20 cellular contexts compared by ENCODE assay signal in the genomic region with DNA sequence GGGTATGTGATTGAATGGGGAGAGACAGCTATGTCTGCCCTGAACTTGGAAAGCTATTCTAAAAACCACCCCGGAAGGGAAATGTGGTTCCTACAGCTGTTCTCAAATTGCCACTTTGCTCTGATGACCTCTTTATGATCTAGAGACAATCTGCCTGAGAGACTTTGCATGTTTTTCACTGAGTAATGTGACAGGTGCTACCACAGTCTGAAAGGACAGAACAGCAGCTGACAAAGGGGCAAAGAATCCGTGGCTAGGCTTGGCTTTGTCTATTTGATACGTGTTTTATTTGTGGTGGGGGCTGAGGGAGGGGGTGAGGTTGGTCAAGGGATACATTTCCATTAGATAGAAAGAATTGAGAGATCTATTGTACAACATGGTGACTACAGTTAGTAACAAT.
DNase-seq lines count a peak whose midpoint lies in the region; ATAC-seq and TF ChIP-seq lines count a peak whose summit lies in the region.
"Had no signal": no experiment of that assay in that cellular context is flagged by ENCODE, and none has a peak within 500 bp of the region (broad histone marks: within the 10 kb centered on the region; RNA-seq: fewer than 3 reads in every experiment).

No MANE protein-coding gene starts in this region.

- H3K36me3 ChIP-seq in endodermal cell (ENCODE audit: control insufficient read depth, insufficient read depth, low read length): no peaks in the 10 kb centered on the region
- H3K36me3 ChIP-seq: Peyer's patch, sigmoid colon, uterus had no signal

- no peaks in the 10 kb centered on the region for H3K9me3 Mint-ChIP-seq in endodermal cell
- H3K9me3 Mint-ChIP-seq: activated naive CD4-positive, alpha-beta T cell treated with anti-CD3 and anti-CD28 coated beads for 36 hours; CD4-positive, CD25-positive, alpha-beta regulatory T cell had no signal

- no peak overlapping the region for H3K4me3 Mint-ChIP-seq in endodermal cell
- H3K4me3 Mint-ChIP-seq: activated naive CD4-positive, alpha-beta T cell treated with anti-CD3 and anti-CD28 coated beads for 36 hours; CD4-positive, CD25-positive, alpha-beta regulatory T cell had no signal

- TF ChIP-seq CTCF in endodermal cell (conservative IDR thresholded peaks at IDR 0.05): no peak
- TF ChIP-seq CTCF in foreskin fibroblast (IDR thresholded peaks at IDR 0.05; ENCODE audit: low read depth, low read length): no peak

- H3K27ac Mint-ChIP-seq in endodermal cell: no peak overlapping the region
- H3K27ac Mint-ChIP-seq: activated naive CD4-positive, alpha-beta T cell treated with anti-CD3 and anti-CD28 coated beads for 36 hours; CD4-positive, CD25-positive, alpha-beta regulatory T cell had no signal

- peaks cover 2% of the 10 kb centered on the region for H3K27me3 Mint-ChIP-seq in endodermal cell (ENCODE audit: insufficient read depth)

- H3K4me1 Mint-ChIP-seq in endodermal cell: peaks cover 12% of the 10 kb centered on the region
- H3K4me1 Mint-ChIP-seq: CD4-positive, CD25-positive, alpha-beta regulatory T cell had no signal

- DNase-seq in DMS79 treated with DMSO at 0.1 percent for 48 hours (lab: John Stamatoyannopoulos, UW) (peak; percentile 51), NCI-H187 (lab: John Stamatoyannopoulos, UW) (peak; percentile 33 to 67), NCI-H748 (lab: John Stamatoyannopoulos, UW; ENCODE audit: unreplicated experiment) (peak; percentile 86), endodermal cell (no peak), T-helper 2 cell (no peak), left colon (no peak), foreskin fibroblast (no peak)
- DNase-seq in activated naive CD4-positive, alpha-beta T cell treated with anti-CD3 and anti-CD28 coated beads, Interleukin-2, amount 50 U/mL, for 16 hours: no peak
- DNase-seq: activated CD4-positive, alpha-beta T cell treated with anti-CD3 and anti-CD28 coated beads, Interleukin-2, amount 50 U/mL, for 4 hours; activated naive CD4-positive, alpha-beta T cell treated with anti-CD3 and anti-CD28 coated beads for 36 hours; body of pancreas; CD4-positive, CD25-positive, alpha-beta regulatory T cell; foreskin keratinocyte; mucosa of descending colon; NCI-H446; Peyer's patch; sigmoid colon; uterus had no signal

- no peaks in the 10 kb centered on the region for H3K9me3 ChIP-seq in endodermal cell (ENCODE audit: control insufficient read depth, low read length)
- H3K9me3 ChIP-seq: body of pancreas, mucosa of descending colon, Peyer's patch, sigmoid colon, uterus had no signal

- WGBS in endodermal cell (ENCODE audit: insufficient coverage in 1 of 2, insufficient read length in 1 of 2), 2 experiments: 73 to 87% methylated on average over 2 to 3 of the region's 3 CpGs

- no peak overlapping the region for H3K9ac ChIP-seq in endodermal cell (ENCODE audit: extremely low read depth, low read length, poor library complexity, severe bottlenecking)

- ATAC-seq in left colon: no peak
- ATAC-seq: body of pancreas, foreskin keratinocyte, GM12878, mucosa of descending colon had no signal

- H3K27ac ChIP-seq in endodermal cell (ENCODE audit: low read depth, low read length): peak overlapping the region; percentile 57
- H3K27ac ChIP-seq: body of pancreas, coronary artery, foreskin keratinocyte, Peyer's patch, sigmoid colon, uterus had no signal

- intact Hi-C loops in left colon (cut with DNase I, micrococcal nuclease): no loop called here

- no peak overlapping the region for H3K4me3 ChIP-seq in endodermal cell (ENCODE audit: low read length)
- H3K4me3 ChIP-seq in foreskin fibroblast (ENCODE audit: low read depth in 1 of 2, low read length in 2 of 2): no peak overlapping the region
- H3K4me3 ChIP-seq: body of pancreas, coronary artery, GM12878, mucosa of descending colon, Peyer's patch, sigmoid colon, uterus had no signal

- H3K36me3 Mint-ChIP-seq in endodermal cell (ENCODE audit: low read depth): no peaks in the 10 kb centered on the region
- H3K36me3 Mint-ChIP-seq: CD4-positive, CD25-positive, alpha-beta regulatory T cell had no signal

- H3K27me3 ChIP-seq in endodermal cell (ENCODE audit: control insufficient read depth, insufficient read depth, low read length, poor library complexity, severe bottlenecking): no peaks in the 10 kb centered on the region
- H3K27me3 ChIP-seq: body of pancreas, foreskin keratinocyte, Peyer's patch, sigmoid colon, uterus had no signal

- H3K4me1 ChIP-seq in endodermal cell (ENCODE audit: control insufficient read depth, insufficient read depth, low read length): peaks cover 5% of the 10 kb centered on the region
- H3K4me1 ChIP-seq: body of pancreas, foreskin keratinocyte, Peyer's patch, sigmoid colon, uterus had no signal

Comparison
In these comparisons a context has a peak if more than half of its experiments do, and no peak if none do; other contexts are left out.
1. DNase-seq: peak in DMS79 treated with DMSO at 0.1 percent for 48 hours (single experiment), NCI-H187 (2 of 2) and NCI-H748 (single experiment); none in endodermal cell (single experiment), activated naive CD4-positive, alpha-beta T cell treated with anti-CD3 and anti-CD28 coated beads, Interleukin-2, amount 50 U/mL, for 16 hours (single experiment), T-helper 2 cell (0 of 5), left colon (0 of 2) and foreskin fibroblast (0 of 2).